Comparison of ENCODE assay signal across 22 cellular contexts in genomic region chr11:116267146-116267545, GRCh38.
A peak's percentile ranks its signal among the peaks of the same experiment; 100 is the strongest.
DNase-seq lines count a peak whose midpoint lies in the region; ATAC-seq, FAIRE-seq and TF ChIP-seq lines count a peak whose summit lies in the region.
"Had no signal": no experiment of that assay in that cellular context is flagged by ENCODE, and none has a peak within 500 bp of the region (broad histone marks: within the 10 kb centered on the region; RNA-seq: fewer than 3 reads in every experiment).

No MANE protein-coding gene starts in this region.

- H3K4me1 ChIP-seq in upper lobe of right lung: no peaks in the 10 kb centered on the region
- H3K4me1 ChIP-seq: BLaER1, Caco-2 had no signal

- H3K9me3 ChIP-seq in upper lobe of right lung: no peaks in the 10 kb centered on the region
- H3K9me3 ChIP-seq: BLaER1, Caco-2 had no signal

- H3K36me3 ChIP-seq in upper lobe of right lung: no peaks in the 10 kb centered on the region
- H3K36me3 ChIP-seq: BLaER1 had no signal

- H3K27me3 ChIP-seq in upper lobe of right lung: no peaks in the 10 kb centered on the region

- FAIRE-seq in urothelium cell line (lab: Jason Lieb, UNC): no peak
- FAIRE-seq: A204.1, G401.6, GM12892, H1 had no signal

- ATAC-seq in upper lobe of right lung: peak; percentile 62
- ATAC-seq: CD8-positive, alpha-beta T cell; HCT116 had no signal

- intact Hi-C loops in upper lobe of right lung (cut with DNase I): no loop called here

- no peak for TF ChIP-seq CTCF in upper lobe of right lung (IDR thresholded peaks at IDR 0.05)

- H3K27ac ChIP-seq in upper lobe of right lung: no peak overlapping the region
- H3K27ac ChIP-seq: 22Rv1, BLaER1, C4-2B, GM23248 had no signal

- no peak overlapping the region for H3K4me3 ChIP-seq in upper lobe of right lung
- H3K4me3 ChIP-seq: BLaER1, GM23248 had no signal

- DNase-seq in DMS 273 (lab: John Stamatoyannopoulos, UW; ENCODE audit: unreplicated experiment) (peak; percentile 53), DMS 273 treated with DMSO at 0.1 percent for 48 hours (lab: John Stamatoyannopoulos, UW) (no peak), Daoy (ENCODE audit: low read depth) (peak; percentile 7), NCI-H69 (lab: John Stamatoyannopoulos, UW) (peak; percentile 71), upper lobe of right lung (no peak), urothelium cell line (ENCODE audit: low spot score) (no peak)
- DNase-seq in central memory CD4-positive, alpha-beta T cell: no peak
- DNase-seq: Caco-2; CD4-positive, CD25-positive, alpha-beta regulatory T cell; CD8-positive, alpha-beta T cell; DMS53; DMS79 treated with DMSO at 0.1 percent for 48 hours; GM23248; H9 had no signal

Comparison
In these comparisons a context has a peak if more than half of its experiments do, and no peak if none do; other contexts are left out.
1. DNase-seq: peak in DMS 273 (single experiment), Daoy (single experiment) and NCI-H69 (single experiment); none in DMS 273 treated with DMSO at 0.1 percent for 48 hours (single experiment), upper lobe of right lung (single experiment), central memory CD4-positive, alpha-beta T cell (single experiment) and urothelium cell line (single experiment).